ENCODE assay signal across 14 cellular contexts in the genomic region with DNA sequence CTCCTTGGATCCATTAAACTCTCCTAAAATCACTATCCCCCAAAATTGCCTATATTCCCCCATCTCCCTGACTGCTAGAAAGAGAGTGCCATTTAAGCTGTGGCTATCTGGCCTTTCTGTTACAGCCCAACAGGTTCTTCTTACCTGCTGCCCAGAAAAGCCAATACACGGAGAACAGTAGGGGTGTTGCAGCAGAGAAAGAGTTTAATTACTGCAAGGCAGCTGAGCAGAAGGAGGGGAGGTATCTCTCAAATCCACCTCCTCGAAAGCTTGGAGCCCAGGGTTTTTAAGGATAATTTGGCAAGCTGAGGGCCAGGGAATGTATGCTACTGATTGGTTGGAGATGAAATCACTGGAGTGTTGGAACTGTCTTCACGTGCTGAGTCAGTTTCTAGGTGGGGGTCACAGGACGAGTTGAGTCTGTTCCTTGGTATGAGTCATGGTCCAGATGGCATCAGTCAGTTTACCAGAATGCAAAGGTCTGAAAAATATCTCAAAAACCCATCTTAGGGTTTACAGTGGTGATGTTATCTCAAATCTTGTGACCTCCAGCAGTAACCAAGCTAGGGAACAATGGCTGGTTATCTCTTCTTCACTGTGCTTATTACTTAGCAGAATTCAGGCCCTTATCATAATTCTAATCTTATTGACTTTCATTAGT.
DNase-seq lines count a peak whose midpoint lies in the region; ATAC-seq and TF ChIP-seq lines count a peak whose summit lies in the region.
"Had no signal": no experiment of that assay in that cellular context is flagged by ENCODE, and none has a peak within 500 bp of the region (broad histone marks: within the 10 kb centered on the region; RNA-seq: fewer than 3 reads in every experiment).

No MANE protein-coding gene starts in this region.

- H3K27me3 ChIP-seq in OCI-LY3 (ENCODE audit: low read depth, low read length) = no peaks in the 10 kb centered on the region
- no peaks in the 10 kb centered on the region for H3K27me3 ChIP-seq in esophagus squamous epithelium
- no peaks in the 10 kb centered on the region for H3K27me3 ChIP-seq in SJCRH30

- WGBS in esophagus squamous epithelium, 2 donors = 34 to 77% methylated on average over 3 of the region's 4 CpGs

- H4K20me1 ChIP-seq in OCI-LY3 (ENCODE audit: insufficient read depth, low read length) = no peaks in the 10 kb centered on the region

- no peak for TF ChIP-seq CTCF in AG10803 (conservative IDR thresholded peaks at IDR 0.05; ENCODE audit: low read length)
- no peak for TF ChIP-seq CTCF in OCI-LY3 (IDR thresholded peaks at IDR 0.05; ENCODE audit: low read depth, low read length)
- no peak for TF ChIP-seq CTCF in esophagus squamous epithelium (IDR thresholded peaks at IDR 0.05)

- H3K4me3 ChIP-seq in AG10803 (ENCODE audit: low read length) (no peak overlapping the region), OCI-LY3 (ENCODE audit: low read length) (no peak overlapping the region), esophagus squamous epithelium (no peak overlapping the region), SJCRH30 (no peak overlapping the region)
- H3K4me3 ChIP-seq: lung had no signal

- H3K9ac ChIP-seq in OCI-LY3 (ENCODE audit: low read length) = no peak overlapping the region

- H3K79me2 ChIP-seq in OCI-LY3 (ENCODE audit: low read length) = no peaks in the 10 kb centered on the region

- ATAC-seq in GM18909 (IDR thresholded peaks at IDR 0.05; ENCODE audit: poor library complexity, unreplicated experiment) = peak; percentile 25

- peaks cover 23% of the 10 kb centered on the region; the same call in 1 of the 2 replicates for H3K9me3 ChIP-seq in OCI-LY3 (ENCODE audit: insufficient read depth, low read length)
- peaks cover 0 to 11% (median 0%) of the 10 kb centered on the region in 3 donors for H3K9me3 ChIP-seq in esophagus squamous epithelium
- H3K9me3 ChIP-seq in SJCRH30 (replicated peaks) = no peaks in the 10 kb centered on the region; the same call in 1 of the 2 replicates

- H2AFZ ChIP-seq in OCI-LY3 (ENCODE audit: low read depth, low read length) = no peak overlapping the region

- peaks cover 29% of the 10 kb centered on the region for H3K36me3 ChIP-seq in OCI-LY3 (replicated peaks; ENCODE audit: low read depth, low read length)
- no peaks in the 10 kb centered on the region for H3K36me3 ChIP-seq in esophagus squamous epithelium
- no peaks in the 10 kb centered on the region for H3K36me3 ChIP-seq in SJCRH30

- in situ Hi-C loops in ACHN (cut with HindIII; ENCODE audit: low pct_ligation_motif_present, low pct_unique_long_range_greater_than_20kb, low sequenced_read_pairs) = no loop called here

- H3K4me1 ChIP-seq in OCI-LY3 (ENCODE audit: low read length) = peaks cover 30% of the 10 kb centered on the region
- no peaks in the 10 kb centered on the region for H3K4me1 ChIP-seq in esophagus squamous epithelium
- no peaks in the 10 kb centered on the region for H3K4me1 ChIP-seq in SJCRH30

- peak overlapping the region; percentile 34 for H3K4me2 ChIP-seq in OCI-LY3 (ENCODE audit: low read length)

- TF ChIP-seq POLR2A in erythroblast (IDR thresholded peaks at IDR 0.05; ENCODE audit: low read length) = no peak
- TF ChIP-seq POLR2A in esophagus squamous epithelium (IDR thresholded peaks at IDR 0.05) = no peak

- DNase-seq in AG10803 (ENCODE audit: low read depth) = peak; percentile 62
- peak; percentile 28 to 56 for DNase-seq in erythroblast (lab: John Stamatoyannopoulos, UW)
- no peak for DNase-seq in esophagus squamous epithelium (lab: John Stamatoyannopoulos, UW)
- DNase-seq in SJCRH30 = no peak
- DNase-seq in NCI-H2107 treated with DMSO at 0.1 percent for 48 hours (lab: John Stamatoyannopoulos, UW; ENCODE audit: unreplicated experiment) = no peak
- DNase-seq in ACHN = no peak
- DNase-seq: effector CD8-positive, alpha-beta T cell; hypothalamus; KBM-7; nucleus accumbens; T-helper 9 cell had no signal

- intact Hi-C loops in esophagus squamous epithelium (cut with DNase I) = no loop called here

- H3K27ac ChIP-seq in OCI-LY3 (ENCODE audit: low read length) (peak overlapping the region; percentile 75), esophagus squamous epithelium (no peak overlapping the region), SJCRH30 (no peak overlapping the region)

Comparison
In these comparisons a context has a peak if more than half of its experiments do, and no peak if none do; other contexts are left out.
1. DNase-seq: peak in AG10803 (single experiment) and erythroblast (2 of 2); none in esophagus squamous epithelium (single experiment), SJCRH30 (0 of 2), NCI-H2107 treated with DMSO at 0.1 percent for 48 hours (single experiment) and ACHN (single experiment).